ENCODE assay signal across 15 cellular contexts in genomic region chr1:26719205-26719604, GRCh38. TPM values are rescaled to one million over a fixed set of nuclear protein-coding genes. Genes with fewer than 3 reads are reported as not detected.
DNase-seq lines count a peak whose midpoint lies in the region; ATAC-seq and TF ChIP-seq lines count a peak whose summit lies in the region.
"Had no signal": no experiment of that assay in that cellular context is flagged by ENCODE, and none has a peak within 500 bp of the region (broad histone marks: within the 10 kb centered on the region; RNA-seq: fewer than 3 reads in every experiment).

No MANE protein-coding gene starts in this region.

- peak overlapping the region; percentile 5 for H3K27ac Mint-ChIP-seq in T-helper 1 cell treated with Interleukin-12 subunit alpha and Interleukin-12 subunit beta and Interleukin-4 antibody, amounts not matched to agents 30 μg/mL and 1 μg/mL, for 36 hours
- H3K27ac Mint-ChIP-seq: activated naive CD4-positive, alpha-beta T cell treated with anti-CD3 and anti-CD28 coated beads for 36 hours had no signal

- peaks cover 3% of the 10 kb centered on the region for H4K20me1 ChIP-seq in mammary epithelial cell (ENCODE audit: insufficient read depth, low read length)

- peak overlapping the region; percentile 64 for H3K4ac ChIP-seq in trophoblast cell (ENCODE audit: low read depth, low read length)

- ATAC-seq in Panc1 (no peak), HG03039 (IDR thresholded peaks at IDR 0.05; ENCODE audit: unreplicated experiment) (no peak)

- intact Hi-C loops in Panc1 (cut with micrococcal nuclease; ENCODE audit: unreplicated experiment) (no loop called here), mammary epithelial cell (cut with micrococcal nuclease) (no loop called here)

- H3K4me2 ChIP-seq in trophoblast cell (ENCODE audit: low read length) (no peak overlapping the region), mammary epithelial cell (ENCODE audit: insufficient read depth, low read depth, low read length) (no peak overlapping the region)

- H4K91ac ChIP-seq in trophoblast cell (ENCODE audit: low read depth, low read length) = no peak overlapping the region

- H3K23ac ChIP-seq in trophoblast cell (ENCODE audit: low read length) = no peak overlapping the region

- CTCF ChIA-PET in Panc1 (lab: Charles Lee) (no interaction called here), mammary epithelial cell (lab: Charles Lee; ENCODE audit: low non-redundant PET) (interaction anchor here (0.6 kb wide), 1 partner anchor 41 kb away, joined by 3 read pairs; no protein-coding TSS in a partner anchor)

- no peak overlapping the region for H2BK120ac ChIP-seq in trophoblast cell (ENCODE audit: insufficient read depth, low read length, poor library complexity)

- WGBS in trophoblast cell (ENCODE audit: extremely low coverage, insufficient coverage, insufficient read length) = no CpG with 5 or more reads among the region's 3 CpGs
- 55% methylated on average over 3 of the region's 3 CpGs for WGBS in mammary epithelial cell (ENCODE audit: low coverage, missing lambda C conversion rate)

- TF ChIP-seq CTCF in Panc1 (IDR thresholded peaks at IDR 0.05) = no peak
- TF ChIP-seq CTCF in mammary epithelial cell (conservative IDR thresholded peaks at IDR 0.05 in 1 of 2, IDR thresholded peaks at IDR 0.05 in 1 of 2; ENCODE audit: extremely low read depth in 1 of 2, insufficient read depth in 1 of 2, low read depth in 1 of 2, low read length in 2 of 2) = no peak

- TSS peak; percentile 22 for BruUV-seq in Panc1 (replicated peaks; lab: Mats Ljungman, UMichigan)
- BruUV-seq in mammary epithelial cell (replicated peaks; lab: Mats Ljungman, UMichigan) = no TSS peak

- H3K27me3 ChIP-seq in Panc1 (ENCODE audit: control insufficient read depth, insufficient read depth, low read length) (no peaks in the 10 kb centered on the region), trophoblast cell (ENCODE audit: insufficient read depth, low read length) (no peaks in the 10 kb centered on the region), mammary epithelial cell (ENCODE audit: insufficient read depth, low read length) (no peaks in the 10 kb centered on the region)
- H3K27me3 ChIP-seq: esophagus squamous epithelium, thyroid gland had no signal

- in situ Hi-C loops in Panc1 (cut with HindIII; ENCODE audit: low pct_unique_long_range_greater_than_20kb, low sequenced_read_pairs) = no loop called here
- in situ Hi-C loops in mammary epithelial cell (cut with MboI; ENCODE audit: low sequenced_read_pairs in 2 of 2) = no loop called here

- H3K18ac ChIP-seq in trophoblast cell (ENCODE audit: low read length) = no peak overlapping the region

- no peak overlapping the region for H2AK5ac ChIP-seq in trophoblast cell (ENCODE audit: low read length)

- H3K4me3 Mint-ChIP-seq in T-helper 1 cell treated with Interleukin-12 subunit alpha and Interleukin-12 subunit beta and Interleukin-4 antibody, amounts not matched to agents 30 μg/mL and 1 μg/mL, for 36 hours = no peak overlapping the region
- H3K4me3 Mint-ChIP-seq: activated naive CD4-positive, alpha-beta T cell treated with anti-CD3 and anti-CD28 coated beads for 36 hours had no signal

- H3K27me3 Mint-ChIP-seq in T-helper 1 cell treated with Interleukin-12 subunit alpha and Interleukin-12 subunit beta and Interleukin-4 antibody, amounts not matched to agents 30 μg/mL and 1 μg/mL, for 36 hours (ENCODE audit: low read depth) = no peaks in the 10 kb centered on the region

- H3K79me2 ChIP-seq in trophoblast cell (ENCODE audit: control insufficient read depth, insufficient read depth, low read length, poor library complexity) (peaks cover 28% of the 10 kb centered on the region), mammary epithelial cell (ENCODE audit: insufficient read depth, low read length) (peaks cover 98% of the 10 kb centered on the region)

- no peak overlapping the region for H3K9ac ChIP-seq in trophoblast cell (ENCODE audit: low read length)
- H3K9ac ChIP-seq in mammary epithelial cell (ENCODE audit: insufficient read depth, low read length) = no peak overlapping the region

- dilution Hi-C loops in mammary epithelial cell (cut with HindIII; ENCODE audit: low sequenced_read_pairs) = no loop called here

- H2BK12ac ChIP-seq in trophoblast cell (ENCODE audit: low read length) = no peak overlapping the region

- no peaks in the 10 kb centered on the region for H3K36me3 ChIP-seq in Panc1 (ENCODE audit: control insufficient read depth, insufficient read depth, low read length)
- H3K36me3 ChIP-seq in trophoblast cell (ENCODE audit: control insufficient read depth in 1 of 2, insufficient read depth in 2 of 2, low read length in 2 of 2) = peaks cover 5 to 8% of the 10 kb centered on the region in 2 experiments
- H3K36me3 ChIP-seq in mammary epithelial cell (ENCODE audit: insufficient read depth, low read length) = no peaks in the 10 kb centered on the region
- H3K36me3 ChIP-seq: thyroid gland had no signal

- peaks cover 73% of the 10 kb centered on the region for H3K4me1 ChIP-seq in Panc1 (ENCODE audit: control insufficient read depth, insufficient read depth, low read length)
- peaks cover 4 to 13% of the 10 kb centered on the region in 2 experiments for H3K4me1 ChIP-seq in trophoblast cell (ENCODE audit: control insufficient read depth in 1 of 2, insufficient read depth in 2 of 2, low read length in 2 of 2)
- peaks cover 25% of the 10 kb centered on the region for H3K4me1 ChIP-seq in mammary epithelial cell (ENCODE audit: insufficient read depth, low read length)

- POLR2A ChIA-PET in Panc1 (lab: Charles Lee) = no interaction called here

- H3K4me1 Mint-ChIP-seq in T-helper 1 cell treated with Interleukin-12 subunit alpha and Interleukin-12 subunit beta and Interleukin-4 antibody, amounts not matched to agents 30 μg/mL and 1 μg/mL, for 36 hours (ENCODE audit: low read depth) = peaks cover 70% of the 10 kb centered on the region

- H3K4me3 ChIP-seq in Panc1 (ENCODE audit: low read depth in 2 of 2, low read length in 2 of 2) (no peak overlapping the region), trophoblast cell (ENCODE audit: low read depth, low read length) (no peak overlapping the region), mammary epithelial cell (replicated peaks in 1 of 3; ENCODE audit: insufficient read depth in 1 of 3, low read depth in 2 of 3, low read length in 3 of 3) (no peak overlapping the region)
- H3K4me3 ChIP-seq: esophagus squamous epithelium, thyroid gland had no signal

- H3K14ac ChIP-seq in trophoblast cell (ENCODE audit: low read length) = no peak overlapping the region

- H3K79me1 ChIP-seq in trophoblast cell (ENCODE audit: low read length) = no peaks in the 10 kb centered on the region

- no peak overlapping the region for H4K8ac ChIP-seq in trophoblast cell (ENCODE audit: low read depth, low read length)

- H2AFZ ChIP-seq in trophoblast cell (ENCODE audit: insufficient read depth, low read length, poor library complexity) = no peak overlapping the region
- no peak overlapping the region for H2AFZ ChIP-seq in mammary epithelial cell (ENCODE audit: low read depth, low read length)

- H4K12ac ChIP-seq in trophoblast cell (ENCODE audit: low read depth, low read length) = no peak overlapping the region

- H2BK5ac ChIP-seq in trophoblast cell (ENCODE audit: low read depth, low read length, poor library complexity) = no peak overlapping the region

- H3K9me3 ChIP-seq in Panc1 (ENCODE audit: control insufficient read depth, insufficient read depth, low read depth, low read length) = no peaks in the 10 kb centered on the region
- H3K9me3 ChIP-seq in trophoblast cell (ENCODE audit: insufficient read depth, low read depth, low read length) = no peaks in the 10 kb centered on the region
- H3K9me3 ChIP-seq in mammary epithelial cell (replicated peaks; ENCODE audit: insufficient read depth, low read length) = no peaks in the 10 kb centered on the region
- H3K9me3 ChIP-seq: esophagus squamous epithelium, thyroid gland had no signal

- peaks cover 17% of the 10 kb centered on the region for H3K36me3 Mint-ChIP-seq in T-helper 1 cell treated with Interleukin-12 subunit alpha and Interleukin-12 subunit beta and Interleukin-4 antibody, amounts not matched to agents 30 μg/mL and 1 μg/mL, for 36 hours (ENCODE audit: low read depth)

- peak overlapping the region; percentile 36; the same call in 1 of the 2 replicates for H3K27ac ChIP-seq in Panc1 (ENCODE audit: low read length)
- H3K27ac ChIP-seq in trophoblast cell (ENCODE audit: low read depth, low read length) = no peak overlapping the region
- H3K27ac ChIP-seq in mammary epithelial cell (ENCODE audit: insufficient read depth, low read depth, low read length) = no peak overlapping the region
- H3K27ac ChIP-seq: RWPE1, thyroid gland had no signal

- DNase-seq in T-helper 1 cell = no peak
- DNase-seq in Panc1 (ENCODE audit: low read depth, low spot score) = no peak
- DNase-seq in fibroblast of peridontal ligament (ENCODE audit: extremely low read depth) = peak; percentile 47
- no peak for DNase-seq in trophoblast cell
- DNase-seq in mammary epithelial cell = no peak
- DNase-seq in KG1 (lab: John Stamatoyannopoulos, UW) = no peak
- DNase-seq: activated naive CD4-positive, alpha-beta T cell treated with anti-CD3 and anti-CD28 coated beads for 36 hours; esophagus squamous epithelium; NCI-H1417 treated with DMSO at 0.1 percent for 48 hours; NCI-H524; T-helper 9 cell; thyroid gland had no signal

- H3K9me3 Mint-ChIP-seq in T-helper 1 cell treated with Interleukin-12 subunit alpha and Interleukin-12 subunit beta and Interleukin-4 antibody, amounts not matched to agents 30 μg/mL and 1 μg/mL, for 36 hours = no peaks in the 10 kb centered on the region
- H3K9me3 Mint-ChIP-seq: activated naive CD4-positive, alpha-beta T cell treated with anti-CD3 and anti-CD28 coated beads for 36 hours had no signal

RNA-seq across cellular contexts. Expression of gene ARID1A, which starts 23.4 kb away (rescaled TPM):
- 110 TPM for total RNA-seq in Panc1 (2021; ENCODE audit: unreplicated experiment)
- 130 TPM for polyA plus RNA-seq in Panc1 (2012; ENCODE audit: insufficient read length)
- 84.0 and 87.9 TPM in 2 replicates for polyA plus RNA-seq in trophoblast cell (2013)
- total RNA-seq in mammary epithelial cell = 10 to 100 TPM; 29.7 to 50.4 TPM
- 16.1 TPM for polyA plus RNA-seq in mammary epithelial cell
- polyA minus RNA-seq in mammary epithelial cell = 76.0 TPM
